Comparison of ENCODE assay signal across 20 cellular contexts in genomic region chr16:25914357-25914962, GRCh38.
DNase-seq lines count a peak whose midpoint lies in the region; ATAC-seq and TF ChIP-seq lines count a peak whose summit lies in the region.
"Had no signal": no experiment of that assay in that cellular context is flagged by ENCODE, and none has a peak within 500 bp of the region (broad histone marks: within the 10 kb centered on the region; RNA-seq: fewer than 3 reads in every experiment).

No MANE protein-coding gene starts in this region.

- H4K20me1 ChIP-seq in GM23338 (replicated peaks; ENCODE audit: insufficient read depth): no peaks in the 10 kb centered on the region
- H4K20me1 ChIP-seq in SK-N-SH (ENCODE audit: insufficient read depth): no peaks in the 10 kb centered on the region

- TF ChIP-seq RAD21 in SK-N-SH (IDR thresholded peaks at IDR 0.05; ENCODE audit: low read length): no peak

- no peak for TF ChIP-seq EP300 in SK-N-SH (IDR thresholded peaks at IDR 0.05; ENCODE audit: borderline replicate concordance in 1 of 2, low read depth in 1 of 2, low read length in 1 of 2)

- H3K36me3 Mint-ChIP-seq in GM23338 (ENCODE audit: low read depth): no peaks in the 10 kb centered on the region; the same call in 2 of the 3 replicates
- H3K36me3 Mint-ChIP-seq in WTC11: no peaks in the 10 kb centered on the region

- H2AFZ ChIP-seq in GM23338 (no peak overlapping the region), SK-N-SH (ENCODE audit: low read depth) (no peak overlapping the region)

- H3K4me1 ChIP-seq in GM23338 (ENCODE audit: insufficient read depth) (no peaks in the 10 kb centered on the region), upper lobe of right lung (no peaks in the 10 kb centered on the region), SK-N-SH (ENCODE audit: control insufficient read depth in 1 of 2, insufficient read depth in 2 of 2, low read depth in 1 of 2, low read length in 1 of 2) (no peaks in the 10 kb centered on the region)
- H3K4me1 ChIP-seq: HAP-1 had no signal

- H3K79me2 ChIP-seq in GM23338 (replicated peaks; ENCODE audit: insufficient read depth): no peaks in the 10 kb centered on the region
- no peaks in the 10 kb centered on the region for H3K79me2 ChIP-seq in SK-N-SH (ENCODE audit: insufficient read depth)

- intact Hi-C loops in upper lobe of right lung (cut with DNase I): no loop called here

- no peaks in the 10 kb centered on the region for H3K9me3 ChIP-seq in upper lobe of right lung
- no peaks in the 10 kb centered on the region for H3K9me3 ChIP-seq in SK-N-SH
- H3K9me3 ChIP-seq: HAP-1 had no signal

- H3K9me3 Mint-ChIP-seq in GM23338: peaks cover 40% of the 10 kb centered on the region
- H3K9me3 Mint-ChIP-seq in WTC11: no peaks in the 10 kb centered on the region

- TF ChIP-seq CTCF in GM23338 (conservative IDR thresholded peaks at IDR 0.05; ENCODE audit: low read depth in 2 of 2): no peak
- TF ChIP-seq CTCF in WTC11 (IDR thresholded peaks at IDR 0.05): no peak
- TF ChIP-seq CTCF in upper lobe of right lung (IDR thresholded peaks at IDR 0.05): no peak
- no peak for TF ChIP-seq CTCF in SK-N-SH (IDR thresholded peaks at IDR 0.05)

- H3F3A ChIP-seq in GM23338 (replicated peaks; ENCODE audit: low read depth) (no peaks in the 10 kb centered on the region), SK-N-SH (replicated peaks; ENCODE audit: insufficient read depth) (no peaks in the 10 kb centered on the region)

- no peak overlapping the region for H3K27ac Mint-ChIP-seq in GM23338
- H3K27ac Mint-ChIP-seq in WTC11: no peak overlapping the region

- no peak overlapping the region for H3K9ac ChIP-seq in SK-N-SH

- H3K4me3 Mint-ChIP-seq in GM23338 (no peak overlapping the region), WTC11 (no peak overlapping the region)

- no peak overlapping the region for H3K4me2 ChIP-seq in GM23338
- H3K4me2 ChIP-seq in SK-N-SH: no peak overlapping the region

- 9% methylated on average over 7 of the region's 7 CpGs for WGBS in SK-N-SH (ENCODE audit: low lambda C conversion rate)

- no peak overlapping the region for H3K4me3 ChIP-seq in GM23338
- H3K4me3 ChIP-seq in upper lobe of right lung: no peak overlapping the region
- H3K4me3 ChIP-seq in SK-N-SH (ENCODE audit: low read depth in 2 of 2, low read length in 1 of 2): no peak overlapping the region
- H3K4me3 ChIP-seq: HAP-1, K562 had no signal

- no peaks in the 10 kb centered on the region for H3K27me3 ChIP-seq in GM23338 (ENCODE audit: insufficient read depth)
- H3K27me3 ChIP-seq in upper lobe of right lung: no peaks in the 10 kb centered on the region
- no peaks in the 10 kb centered on the region for H3K27me3 ChIP-seq in SK-N-SH (ENCODE audit: insufficient read depth)

- ATAC-seq in GM23338: peak; percentile 50
- ATAC-seq in WTC11: peak; percentile 57
- ATAC-seq in upper lobe of right lung: peak; percentile 22
- no peak for ATAC-seq in HG02678 (IDR thresholded peaks at IDR 0.05; ENCODE audit: unreplicated experiment)
- ATAC-seq: K562, PC-3 had no signal

- DNase-seq in GM23338 (ENCODE audit: low spot score): peak; percentile 2
- no peak for DNase-seq in WTC11 (ENCODE audit: low spot score)
- peak; percentile 45 for DNase-seq in left kidney (ENCODE audit: low read depth, low spot score)
- DNase-seq in upper lobe of right lung: no peak
- no peak for DNase-seq in islet precursor cell
- no peak for DNase-seq in SK-N-SH
- DNase-seq: DMS153, DND-41, Kasumi-1, NCI-H1092 treated with DMSO at 0.1 percent for 48 hours, NCI-H1436 treated with DMSO at 0.1 percent for 48 hours, NCI-H1930, NCI-H2107, NCI-H524, NCI-H748 treated with DMSO at 0.1 percent for 48 hours, PC-3 had no signal

- H3K36me3 ChIP-seq in GM23338 (ENCODE audit: insufficient read depth) (no peaks in the 10 kb centered on the region), upper lobe of right lung (no peaks in the 10 kb centered on the region), SK-N-SH (replicated peaks in 1 of 2; ENCODE audit: control insufficient read depth in 1 of 2, insufficient read depth in 2 of 2, low read length in 1 of 2) (no peaks in the 10 kb centered on the region)
- H3K36me3 ChIP-seq: HAP-1 had no signal

- H3K9me2 ChIP-seq in GM23338 (ENCODE audit: insufficient read depth) (no peaks in the 10 kb centered on the region), SK-N-SH (no peaks in the 10 kb centered on the region)

- H3K27ac ChIP-seq in GM23338 (ENCODE audit: low read depth): no peak overlapping the region
- no peak overlapping the region for H3K27ac ChIP-seq in upper lobe of right lung
- H3K27ac ChIP-seq in SK-N-SH (ENCODE audit: low read depth in 2 of 2, low read length in 1 of 2): no peak overlapping the region
- H3K27ac ChIP-seq: HL-60 had no signal

- H3K4me1 Mint-ChIP-seq in GM23338 (no peaks in the 10 kb centered on the region), WTC11 (peaks cover 11% of the 10 kb centered on the region)

- H3K27me3 Mint-ChIP-seq in GM23338 (ENCODE audit: insufficient read depth, low read depth, poor library complexity) (peaks cover 5% of the 10 kb centered on the region), WTC11 (ENCODE audit: low read depth) (no peaks in the 10 kb centered on the region; the same call in 1 of the 2 replicates)

- CTCF ChIA-PET in WTC11 (lab: Charles Lee): no interaction called here
- CTCF ChIA-PET in SK-N-SH (lab: Yijun Ruan, JAX): no interaction called here

- POLR2A ChIA-PET in WTC11 (lab: Charles Lee) (no interaction called here), SK-N-SH (lab: Yijun Ruan, JAX) (no interaction called here)

TF ChIP-seq in GM23338, 12 proteins besides CTCF, POLR2A, EP300 and RAD21 (continues in another document):
- TF ChIP-seq CREB1 (CRISPR knock-in tag; IDR thresholded peaks at IDR 0.05; ENCODE audit: low read depth): no peak

TF ChIP-seq in WTC11, 78 proteins besides CTCF, POLR2A, EP300 and RAD21:
- TF ChIP-seq TCF7 (CRISPR knock-in tag; IDR thresholded peaks at IDR 0.05; ENCODE audit: low read depth): no peak
- 0 out of 2 replicates have a peak, but pooled peaks have one; percentile 20 for TF ChIP-seq NFE2L1 (CRISPR knock-in tag; IDR thresholded peaks at IDR 0.05)
- TF ChIP-seq, protein P1, sequence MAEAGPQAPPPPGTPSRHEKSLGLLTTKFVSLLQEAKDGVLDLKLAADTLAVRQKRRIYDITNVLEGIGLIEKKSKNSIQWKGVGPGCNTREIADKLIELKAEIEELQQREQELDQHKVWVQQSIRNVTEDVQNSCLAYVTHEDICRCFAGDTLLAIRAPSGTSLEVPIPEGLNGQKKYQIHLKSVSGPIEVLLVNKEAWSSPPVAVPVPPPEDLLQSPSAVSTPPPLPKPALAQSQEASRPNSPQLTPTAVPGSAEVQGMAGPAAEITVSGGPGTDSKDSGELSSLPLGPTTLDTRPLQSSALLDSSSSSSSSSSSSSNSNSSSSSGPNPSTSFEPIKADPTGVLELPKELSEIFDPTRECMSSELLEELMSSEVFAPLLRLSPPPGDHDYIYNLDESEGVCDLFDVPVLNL (CRISPR knock-in tag; IDR thresholded peaks at IDR 0.05; ENCODE audit: borderline replicate concordance, low read depth): no peak

TF ChIP-seq in SK-N-SH, 30 proteins besides CTCF, POLR2A, EP300 and RAD21 (continues in another document):
- TF ChIP-seq POLR2AphosphoS5 (IDR thresholded peaks at IDR 0.05; ENCODE audit: low read depth, low read length) (no peak), FOSL2 (IDR thresholded peaks at IDR 0.05; ENCODE audit: borderline replicate concordance, low read depth) (no peak), NRF1 (IDR thresholded peaks at IDR 0.05; ENCODE audit: low read depth, low read length) (no peak), RXRA (IDR thresholded peaks at IDR 0.05; ENCODE audit: borderline replicate concordance, low read depth) (no peak), IRF3 (IDR thresholded peaks at IDR 0.05; ENCODE audit: low read depth, low read length) (no peak), TAF1 (IDR thresholded peaks at IDR 0.05; ENCODE audit: borderline replicate concordance, low read depth, low read length) (no peak), JUND (IDR thresholded peaks at IDR 0.05) (no peak), MXI1 (IDR thresholded peaks at IDR 0.05; ENCODE audit: low read depth, low read length) (no peak), NFIC (IDR thresholded peaks at IDR 0.05; ENCODE audit: borderline replicate concordance) (no peak), CHD2 (IDR thresholded peaks at IDR 0.05; ENCODE audit: low read length, partially characterized antibody) (no peak), GABPA (IDR thresholded peaks at IDR 0.05; ENCODE audit: low read depth) (no peak), EZH2phosphoT487 (IDR thresholded peaks at IDR 0.05; ENCODE audit: borderline replicate concordance, low read depth) (no peak), SMC3 (IDR thresholded peaks at IDR 0.05; ENCODE audit: low read depth, low read length) (no peak), RFX5 (IDR thresholded peaks at IDR 0.05; ENCODE audit: low read length) (no peak)
- TF ChIP-seq, protein P2, sequence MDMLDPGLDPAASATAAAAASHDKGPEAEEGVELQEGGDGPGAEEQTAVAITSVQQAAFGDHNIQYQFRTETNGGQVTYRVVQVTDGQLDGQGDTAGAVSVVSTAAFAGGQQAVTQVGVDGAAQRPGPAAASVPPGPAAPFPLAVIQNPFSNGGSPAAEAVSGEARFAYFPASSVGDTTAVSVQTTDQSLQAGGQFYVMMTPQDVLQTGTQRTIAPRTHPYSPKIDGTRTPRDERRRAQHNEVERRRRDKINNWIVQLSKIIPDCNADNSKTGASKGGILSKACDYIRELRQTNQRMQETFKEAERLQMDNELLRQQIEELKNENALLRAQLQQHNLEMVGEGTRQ (IDR thresholded peaks at IDR 0.05; ENCODE audit: borderline replicate concordance, low read depth, low read length): no peak
- TF ChIP-seq, protein P3, sequence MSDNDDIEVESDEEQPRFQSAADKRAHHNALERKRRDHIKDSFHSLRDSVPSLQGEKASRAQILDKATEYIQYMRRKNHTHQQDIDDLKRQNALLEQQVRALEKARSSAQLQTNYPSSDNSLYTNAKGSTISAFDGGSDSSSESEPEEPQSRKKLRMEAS (IDR thresholded peaks at IDR 0.05; ENCODE audit: low read depth): no peak

Comparison
In these comparisons a context has a peak if more than half of its experiments do, and no peak if none do; other contexts are left out.
1. DNase-seq: peak in GM23338 (single experiment) and left kidney (single experiment); none in WTC11 (single experiment), upper lobe of right lung (single experiment), islet precursor cell (single experiment) and SK-N-SH (single experiment).